Comparison of ENCODE assay signal across 25 cellular contexts in genomic region chr3:102941761-102942160, GRCh38.
"Had no signal": no experiment of that assay in that cellular context is flagged by ENCODE, and none has a peak within 500 bp of the region (broad histone marks: within the 10 kb centered on the region; RNA-seq: fewer than 3 reads in every experiment).

No MANE protein-coding gene starts in this region.

- ATAC-seq: gastroesophageal sphincter; heart left ventricle; left cardiac atrium; left lung; naive thymus-derived CD4-positive, alpha-beta T cell; pancreas; sciatic nerve; stimulated activated effector memory CD8-positive, alpha-beta T cell treated with anti-CD3 and anti-CD28 coated beads, Interleukin-12 subunit alpha, Interleukin-12 subunit beta, amount 100 ng/mL, for 72 hours had no signal

- H3K9me3 ChIP-seq: gastroesophageal sphincter, heart left ventricle, left lung, pancreas, right atrium auricular region, stomach, thyroid gland, vagina had no signal

- H3K9me3 Mint-ChIP-seq: nephron progenitor cell; stimulated activated effector memory CD8-positive, alpha-beta T cell treated with anti-CD3 and anti-CD28 coated beads, Interleukin-12 subunit alpha, Interleukin-12 subunit beta, amount 100 ng/mL, for 72 hours had no signal

- H3K27ac ChIP-seq: dorsolateral prefrontal cortex, gastroesophageal sphincter, heart left ventricle, hepatocyte, left lung, pancreas, right atrium auricular region, stomach, thyroid gland, vagina had no signal

- H3K4me1 ChIP-seq: heart left ventricle, left lung, pancreas, right atrium auricular region, stomach, thyroid gland, vagina had no signal

- DNase-seq: dorsolateral prefrontal cortex; effector CD4-positive, alpha-beta T cell; foreskin fibroblast; heart left ventricle; left cardiac atrium; left lung; mammary epithelial cell; mesendoderm; midbrain; naive thymus-derived CD4-positive, alpha-beta T cell; nephron progenitor cell; occipital lobe; pancreas; stimulated activated CD4-positive, alpha-beta T cell treated with anti-CD3 and anti-CD28 coated beads, Interleukin-2, amount 100 ng/mL, for 24 hours; stimulated activated CD4-positive, alpha-beta T cell treated with anti-CD3 and anti-CD28 coated beads, Interleukin-4, amount 100 ng/mL, for 24 hours; stimulated activated naive CD4-positive, alpha-beta T cell treated with Interleukin-2 at 50 U/mL for 16 hours; stomach; thyroid gland; trophoblast cell had no signal

- H3K36me3 ChIP-seq: gastroesophageal sphincter, heart left ventricle, left lung, pancreas, right atrium auricular region, stomach, thyroid gland, vagina had no signal

- H3K27me3 Mint-ChIP-seq: naive thymus-derived CD4-positive, alpha-beta T cell had no signal

- H3K27me3 ChIP-seq: dorsolateral prefrontal cortex, gastroesophageal sphincter, heart left ventricle, hepatocyte, left lung, pancreas, right atrium auricular region, stomach, thyroid gland, vagina had no signal

- H3K4me3 ChIP-seq: dorsolateral prefrontal cortex, gastroesophageal sphincter, heart left ventricle, hepatocyte, left lung, pancreas, right atrium auricular region, stomach, thyroid gland, vagina had no signal

- H3K4me3 Mint-ChIP-seq: naive thymus-derived CD4-positive, alpha-beta T cell; nephron progenitor cell; stimulated activated effector memory CD8-positive, alpha-beta T cell treated with anti-CD3 and anti-CD28 coated beads, Interleukin-12 subunit alpha, Interleukin-12 subunit beta, amount 100 ng/mL, for 72 hours had no signal

- H3K36me3 Mint-ChIP-seq: naive thymus-derived CD4-positive, alpha-beta T cell; stimulated activated effector memory CD8-positive, alpha-beta T cell treated with anti-CD3 and anti-CD28 coated beads, Interleukin-12 subunit alpha, Interleukin-12 subunit beta, amount 100 ng/mL, for 72 hours had no signal

- H3K4me1 Mint-ChIP-seq: naive thymus-derived CD4-positive, alpha-beta T cell; nephron progenitor cell; stimulated activated effector memory CD8-positive, alpha-beta T cell treated with anti-CD3 and anti-CD28 coated beads, Interleukin-12 subunit alpha, Interleukin-12 subunit beta, amount 100 ng/mL, for 72 hours had no signal

- H3K27ac Mint-ChIP-seq: naive thymus-derived CD4-positive, alpha-beta T cell; nephron progenitor cell; stimulated activated effector memory CD8-positive, alpha-beta T cell treated with anti-CD3 and anti-CD28 coated beads, Interleukin-12 subunit alpha, Interleukin-12 subunit beta, amount 100 ng/mL, for 72 hours had no signal
